In the genomic region with DNA sequence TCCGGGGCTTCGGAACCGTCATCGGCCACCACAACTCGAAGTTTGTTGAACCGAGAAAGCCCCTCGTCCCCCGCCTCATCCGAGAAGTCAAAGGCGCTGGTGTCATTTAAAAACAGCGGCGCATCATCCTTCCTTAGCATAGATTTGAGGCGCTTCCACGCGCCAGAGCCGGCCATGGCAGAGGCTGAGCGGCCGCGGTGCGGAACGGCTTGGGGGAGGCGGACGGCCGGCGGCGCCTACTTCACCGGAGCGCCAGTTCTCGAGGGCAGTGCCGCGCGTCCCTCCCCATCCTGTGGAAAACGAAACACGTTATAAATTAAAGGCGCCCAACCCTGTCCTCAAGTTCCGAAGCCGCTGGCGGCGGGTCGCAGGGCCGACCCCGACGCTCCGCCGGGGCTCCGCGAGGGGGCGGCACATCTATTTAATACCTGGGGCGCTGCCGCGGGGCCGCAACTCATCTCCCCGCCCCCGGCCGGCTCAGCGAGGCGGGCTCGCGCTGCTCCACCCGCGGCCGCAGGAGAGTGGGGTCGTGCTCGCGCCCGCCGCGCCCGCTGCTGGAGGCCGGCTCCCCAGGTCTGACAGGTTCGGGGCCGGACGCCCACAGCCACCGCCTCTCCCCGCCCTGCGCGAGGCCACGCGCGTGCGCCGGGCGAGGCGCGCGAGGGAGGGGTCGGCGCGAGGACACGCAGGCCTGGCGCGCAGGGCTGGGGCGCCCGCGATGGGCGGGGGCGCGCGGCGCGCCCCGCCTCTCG, we compare ENCODE assay signal across 8 cellular contexts. TPM values are rescaled to one million over a fixed set of nuclear protein-coding genes. Genes with fewer than 3 reads are reported as not detected.
DNase-seq lines count a peak whose midpoint lies in the region; ATAC-seq and TF ChIP-seq lines count a peak whose summit lies in the region.

A gene with protein sequence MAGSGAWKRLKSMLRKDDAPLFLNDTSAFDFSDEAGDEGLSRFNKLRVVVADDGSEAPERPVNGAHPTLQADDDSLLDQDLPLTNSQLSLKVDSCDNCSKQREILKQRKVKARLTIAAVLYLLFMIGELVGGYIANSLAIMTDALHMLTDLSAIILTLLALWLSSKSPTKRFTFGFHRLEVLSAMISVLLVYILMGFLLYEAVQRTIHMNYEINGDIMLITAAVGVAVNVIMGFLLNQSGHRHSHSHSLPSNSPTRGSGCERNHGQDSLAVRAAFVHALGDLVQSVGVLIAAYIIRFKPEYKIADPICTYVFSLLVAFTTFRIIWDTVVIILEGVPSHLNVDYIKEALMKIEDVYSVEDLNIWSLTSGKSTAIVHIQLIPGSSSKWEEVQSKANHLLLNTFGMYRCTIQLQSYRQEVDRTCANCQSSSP (minus strand): TSS at position 577 of the 752 bp plus-strand sequence. CDS start 401 bp downstream, at position 176.

- peak within 1 kb of the TSS; percentile 87 for H3K4me3 Mint-ChIP-seq in activated T-cell treated with anti-CD3 and anti-CD28 coated beads, Interleukin-2, amount 50 U/mL, for 4 hours

- H3K4me3 ChIP-seq in esophagus muscularis mucosa = peak within 1 kb of the TSS; percentile 72 to 96 (median 88)

- no CpG with 5 or more reads among the region's 103 CpGs for WGBS in esophagus muscularis mucosa

- peaks cover 24% of the 10 kb centered on the region for H3K4me1 Mint-ChIP-seq in activated T-cell treated with anti-CD3 and anti-CD28 coated beads, Interleukin-2, amount 50 U/mL, for 4 hours (ENCODE audit: low read depth)

- no peaks in the 10 kb centered on the region for H3K36me3 ChIP-seq in esophagus muscularis mucosa

- no peaks in the 10 kb centered on the region for H3K27me3 ChIP-seq in esophagus muscularis mucosa

- intact Hi-C loops in esophagus muscularis mucosa (cut with DNase I) = loop anchor here (2.0 to 5.0 kb wide), 2 partner anchors 64 to 90 kb away; a partner anchor contains a TSS

- DNase-seq in NCI-H82 (lab: John Stamatoyannopoulos, UW) = peak; percentile 73
- DNase-seq in NCI-H82 treated with DMSO at 0.1 percent for 48 hours (lab: John Stamatoyannopoulos, UW; ENCODE audit: unreplicated experiment) = no peak
- DNase-seq in NCI-H460 (ENCODE audit: extremely low read depth, low read depth) = peak; percentile 32
- DNase-seq in activated T-cell treated with anti-CD3 and anti-CD28 coated beads, Interleukin-2, amount 50 U/mL, for 4 hours = peak; percentile 59
- no peak for DNase-seq in esophagus muscularis mucosa (ENCODE audit: extremely low spot score)
- peak; percentile 81 for DNase-seq in myocyte (ENCODE audit: low read depth)
- DNase-seq in stimulated activated CD8-positive, alpha-beta memory T cell treated with anti-CD3 and anti-CD28 coated beads, Interleukin-7, amount 100 ng/mL, for 4 hours (ENCODE audit: low read depth in 2 of 2) = peak; percentile 24 to 74

- peak; percentile 40 to 64 (median 54) for TF ChIP-seq CTCF in esophagus muscularis mucosa (IDR thresholded peaks at IDR 0.05)

- peaks cover 3% of the 10 kb centered on the region for H3K27me3 Mint-ChIP-seq in activated T-cell treated with anti-CD3 and anti-CD28 coated beads, Interleukin-2, amount 50 U/mL, for 4 hours (ENCODE audit: low read depth)

- H3K9me3 Mint-ChIP-seq in activated T-cell treated with anti-CD3 and anti-CD28 coated beads, Interleukin-2, amount 50 U/mL, for 4 hours = no peaks in the 10 kb centered on the region

- ATAC-seq in HG02885 (IDR thresholded peaks at IDR 0.05; ENCODE audit: poor library complexity, unreplicated experiment) = peak; percentile 84
- peak; percentile 92 for ATAC-seq in activated T-cell treated with anti-CD3 and anti-CD28 coated beads, Interleukin-2, amount 50 U/mL, for 4 hours

- TF ChIP-seq POLR2A in esophagus muscularis mucosa (IDR thresholded peaks at IDR 0.05; ENCODE audit: low read depth) = no peak

- H3K4me1 ChIP-seq in esophagus muscularis mucosa = peaks cover 13 to 46% (median 40%) of the 10 kb centered on the region in 4 donors

- H3K27ac ChIP-seq in esophagus muscularis mucosa (replicated peaks in 1 of 4) = peak within 1 kb of the TSS; percentile 90 to 94 (median 92)

- TF ChIP-seq EP300 in esophagus muscularis mucosa (IDR thresholded peaks at IDR 0.05) = no peak

- no peaks in the 10 kb centered on the region for H3K9me3 ChIP-seq in esophagus muscularis mucosa

- peaks cover 5% of the 10 kb centered on the region for H3K36me3 Mint-ChIP-seq in activated T-cell treated with anti-CD3 and anti-CD28 coated beads, Interleukin-2, amount 50 U/mL, for 4 hours (ENCODE audit: insufficient read depth)

RNA-seq across cellular contexts. Expression of the gene that starts here (rescaled TPM):
- 2.7 and 4.6 TPM in 2 replicates for total RNA-seq in NCI-H460 (2014; rRNA removed; shearing (Covaris generic))
- polyA plus RNA-seq in NCI-H460 (2014; cell fraction: nucleus; rRNA removed) = 0.99 and 1.9 TPM in 2 replicates
- 1 to 10 TPM in 2 of 3 donors, under 1 TPM in 1; 0.98 to 1.2 (median 1.1) TPM for total RNA-seq in activated T-cell treated with anti-CD3 and anti-CD28 coated beads, Interleukin-2, amount 50 U/mL, for 4 hours
- total RNA-seq in esophagus muscularis mucosa (10 to 100 TPM in 3 of 4 donors, 1 to 10 TPM in 1; 9.4 to 14.0 (median 11.6) TPM), myocyte (7.2 and 8.2 TPM in 2 replicates)
- 5.0 TPM for polyA plus RNA-seq in myocyte (2012)

Comparison
In these comparisons a context has a peak if more than half of its experiments do, and no peak if none do; other contexts are left out.
1. DNase-seq: peak in NCI-H82 (single experiment), NCI-H460 (single experiment), activated T-cell treated with anti-CD3 and anti-CD28 coated beads, Interleukin-2, amount 50 U/mL, for 4 hours (single experiment), myocyte (single experiment) and stimulated activated CD8-positive, alpha-beta memory T cell treated with anti-CD3 and anti-CD28 coated beads, Interleukin-7, amount 100 ng/mL, for 4 hours (2 of 2); none in NCI-H82 treated with DMSO at 0.1 percent for 48 hours (single experiment) and esophagus muscularis mucosa (single experiment).